ENCODE assay signal across 8 cellular contexts in the genomic region with DNA sequence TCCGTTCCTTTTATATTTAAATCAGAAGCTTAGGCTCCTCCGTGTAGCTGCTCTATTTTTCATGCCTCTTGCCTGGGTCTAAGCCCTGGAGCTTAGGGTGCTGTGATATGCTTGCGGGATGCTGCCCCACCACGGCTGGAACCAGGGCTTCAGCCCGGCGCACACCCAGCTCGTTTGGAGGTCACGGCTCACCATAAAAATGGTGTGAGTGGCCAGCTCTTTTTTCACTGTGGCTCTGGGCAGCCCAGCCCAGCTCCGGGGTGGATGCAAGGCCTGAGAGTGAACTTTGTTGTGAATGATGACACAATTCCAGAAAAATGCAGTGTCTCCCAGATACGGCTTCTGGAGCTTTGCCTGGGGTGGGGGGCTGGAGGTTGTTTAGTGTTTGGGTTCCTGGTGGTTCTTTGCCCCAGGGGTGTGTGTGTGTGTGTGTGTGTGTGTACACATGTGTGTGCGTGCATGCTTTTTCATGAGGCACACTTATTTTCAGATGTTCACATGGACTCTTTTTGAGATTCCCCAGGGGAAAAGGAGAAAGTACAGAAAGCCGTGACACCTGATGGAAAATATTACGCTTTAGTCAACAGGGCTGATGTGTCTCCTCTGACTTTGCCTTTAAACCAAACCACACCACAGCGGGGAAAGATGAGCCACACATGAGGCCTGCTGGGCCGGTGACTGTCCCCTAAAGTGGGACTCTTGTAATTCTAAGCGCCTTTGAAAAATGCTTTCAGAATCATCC. TPM values are rescaled to one million over a fixed set of nuclear protein-coding genes. Genes with fewer than 3 reads are reported as not detected.
A peak's percentile ranks its signal among the peaks of the same experiment; 100 is the strongest.
DNase-seq lines count a peak whose midpoint lies in the region; ATAC-seq, FAIRE-seq and TF ChIP-seq lines count a peak whose summit lies in the region.

No MANE protein-coding gene starts in this region.

- H3K4me1 ChIP-seq in prostate gland (replicated peaks): no peaks in the 10 kb centered on the region

- peak overlapping the region; percentile 64 to 67 for H3K27ac ChIP-seq in prostate gland

- H3K4me3 ChIP-seq in prostate gland: no peak overlapping the region

- no peak for TF ChIP-seq POLR2A in prostate gland (IDR thresholded peaks at IDR 0.05)

- WGBS in prostate gland: 44% methylated on average over 16 of the region's 16 CpGs

- H3K27me3 ChIP-seq in prostate gland (replicated peaks; ENCODE audit: insufficient read depth): no peaks in the 10 kb centered on the region

- FAIRE-seq in D721Med (lab: Jason Lieb, UNC): no peak

- intact Hi-C loops in prostate gland (cut with DNase I): loop anchor here (5.0 kb wide), 1 partner anchor 46 kb away; the partner anchor contains the start of gene GRK5

- DNase-seq in HT-29 (ENCODE audit: low spot score): peak; percentile 66
- peak; percentile 74 to 75 for DNase-seq in activated T-cell treated with anti-CD3 and anti-CD28 coated beads, Interleukin-2, amount 50 U/mL, for 48 hours
- peak; percentile 80 for DNase-seq in foreskin melanocyte
- no peak for DNase-seq in prostate gland (ENCODE audit: low spot score)
- DNase-seq in D721Med (ENCODE audit: insufficient read length, low spot score): no peak
- no peak for DNase-seq in DMS53 (lab: John Stamatoyannopoulos, UW)

- TF ChIP-seq CTCF in prostate gland (IDR thresholded peaks at IDR 0.05) (no peak), D721Med (IDR thresholded peaks at IDR 0.05; ENCODE audit: insufficient read depth, missing control alignments) (no peak)

- no peak for ATAC-seq in GM21825 (IDR thresholded peaks at IDR 0.05; ENCODE audit: unreplicated experiment)
- ATAC-seq in HG03469 (IDR thresholded peaks at IDR 0.05; ENCODE audit: unreplicated experiment): no peak

- no peaks in the 10 kb centered on the region for H3K36me3 ChIP-seq in prostate gland

- no peaks in the 10 kb centered on the region for H3K9me3 ChIP-seq in prostate gland

RNA-seq across cellular contexts. Expression of gene GRK5, which starts 46.2 kb away (rescaled TPM):
- total RNA-seq in HT-29 (2014; rRNA removed; shearing (Covaris generic)): 4.6 and 7.1 TPM in 2 replicates
- 10 to 100 TPM in 1 of 2 donors, 1 to 10 TPM in 1; 4.8 to 10.6 TPM for total RNA-seq in prostate gland

Comparison
In these comparisons a context has a peak if more than half of its experiments do, and no peak if none do; other contexts are left out.
1. DNase-seq: peak in HT-29 (single experiment), activated T-cell treated with anti-CD3 and anti-CD28 coated beads, Interleukin-2, amount 50 U/mL, for 48 hours (2 of 2) and foreskin melanocyte (single experiment); none in prostate gland (single experiment), D721Med (single experiment) and DMS53 (single experiment).